Comparison of ENCODE assay signal across 8 cellular contexts in the genomic region with DNA sequence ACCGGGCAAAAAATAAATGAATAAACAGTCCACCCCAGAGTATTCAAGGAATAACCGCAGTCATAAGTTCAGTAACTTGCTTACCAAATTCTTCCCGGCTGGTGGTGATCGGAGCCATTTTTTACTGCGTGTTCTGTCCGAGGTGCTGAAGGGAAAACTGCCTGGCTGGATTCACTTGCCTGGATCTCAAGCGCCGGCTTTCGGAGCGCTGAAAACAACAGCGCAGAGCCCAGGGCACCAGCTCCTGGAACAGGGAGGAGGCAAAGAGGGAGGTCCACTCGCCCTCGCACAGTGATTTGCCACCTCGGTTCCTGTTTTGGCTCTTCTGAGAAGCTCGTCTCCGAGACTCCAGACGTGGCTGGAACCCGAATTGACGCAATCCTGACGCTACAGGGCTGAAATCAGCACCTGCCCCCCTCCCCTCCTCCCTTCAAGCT. TPM values are rescaled to one million over a fixed set of nuclear protein-coding genes. Genes with fewer than 3 reads are reported as not detected.
DNase-seq lines count a peak whose midpoint lies in the region; ATAC-seq and TF ChIP-seq lines count a peak whose summit lies in the region.

A gene with protein sequence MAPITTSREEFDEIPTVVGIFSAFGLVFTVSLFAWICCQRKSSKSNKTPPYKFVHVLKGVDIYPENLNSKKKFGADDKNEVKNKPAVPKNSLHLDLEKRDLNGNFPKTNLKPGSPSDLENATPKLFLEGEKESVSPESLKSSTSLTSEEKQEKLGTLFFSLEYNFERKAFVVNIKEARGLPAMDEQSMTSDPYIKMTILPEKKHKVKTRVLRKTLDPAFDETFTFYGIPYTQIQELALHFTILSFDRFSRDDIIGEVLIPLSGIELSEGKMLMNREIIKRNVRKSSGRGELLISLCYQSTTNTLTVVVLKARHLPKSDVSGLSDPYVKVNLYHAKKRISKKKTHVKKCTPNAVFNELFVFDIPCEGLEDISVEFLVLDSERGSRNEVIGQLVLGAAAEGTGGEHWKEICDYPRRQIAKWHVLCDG (minus strand): TSS at position 327 of the 437 bp plus-strand sequence. CDS start 209 bp downstream, at position 118.

- TF ChIP-seq CTCF in AG10803 (conservative IDR thresholded peaks at IDR 0.05; ENCODE audit: low read length) (no peak), spleen (IDR thresholded peaks at IDR 0.05 in 8 of 11, conservative IDR thresholded peaks at IDR 0.05 in 3 of 11) (no peak)

- H3K36me3 ChIP-seq in spleen, result no peaks in the 10 kb centered on the region

- DNase-seq in AG10803 (ENCODE audit: low read depth) (peak; percentile 33), NCI-H1417 treated with DMSO at 0.1 percent for 48 hours (lab: John Stamatoyannopoulos, UW) (peak; percentile 65), amygdala (lab: John Stamatoyannopoulos, UW) (peak in 53 of 56 donors; percentile 3 to 81 (median 51)), spleen (peak; percentile 57)
- DNase-seq in activated CD4-positive, alpha-beta T cell treated with anti-CD3 and anti-CD28 coated beads for 48 hours, result no peak

- TF ChIP-seq POLR2A in spleen (IDR thresholded peaks at IDR 0.05), result no peak

- ATAC-seq in GM19395 (IDR thresholded peaks at IDR 0.05; ENCODE audit: unreplicated experiment) (no peak), HG03354 (IDR thresholded peaks at IDR 0.05; ENCODE audit: poor library complexity, severe bottlenecking, unreplicated experiment) (no peak)

- intact Hi-C loops in spleen (cut with DNase I; ENCODE audit: low total_unique reads), result no loop called here

- H3K9me3 ChIP-seq in spleen, result no peaks in the 10 kb centered on the region

- H3K27ac ChIP-seq in spleen, result no peak within 1 kb of the TSS

- H3K4me1 ChIP-seq in spleen, result no peaks in the 10 kb centered on the region

- WGBS in spleen, 5 donors, result 5 to 8% (median 6%) methylated on average over 20 of the region's 20 CpGs

- H3K4me3 ChIP-seq in AG10803 (ENCODE audit: low read length) (no peak within 1 kb of the TSS), iPS-11a (ENCODE audit: low read depth, low read length) (peak within 1 kb of the TSS; percentile 21), spleen (no peak within 1 kb of the TSS)

- H3K27me3 ChIP-seq in spleen (replicated peaks in 1 of 7), result peaks cover 0 to 26% (median 0%) of the 10 kb centered on the region in 7 donors

RNA-seq across cellular contexts. Expression of the gene that starts here (rescaled TPM):
- not detected for total RNA-seq in spleen
- polyA plus RNA-seq in spleen, result not detected

Comparison
In these comparisons a context has a peak if more than half of its experiments do, and no peak if none do; other contexts are left out.
1. Peak in DNase-seq in spleen; RNA of the gene not detected or under 1 TPM.